In the genomic region with DNA sequence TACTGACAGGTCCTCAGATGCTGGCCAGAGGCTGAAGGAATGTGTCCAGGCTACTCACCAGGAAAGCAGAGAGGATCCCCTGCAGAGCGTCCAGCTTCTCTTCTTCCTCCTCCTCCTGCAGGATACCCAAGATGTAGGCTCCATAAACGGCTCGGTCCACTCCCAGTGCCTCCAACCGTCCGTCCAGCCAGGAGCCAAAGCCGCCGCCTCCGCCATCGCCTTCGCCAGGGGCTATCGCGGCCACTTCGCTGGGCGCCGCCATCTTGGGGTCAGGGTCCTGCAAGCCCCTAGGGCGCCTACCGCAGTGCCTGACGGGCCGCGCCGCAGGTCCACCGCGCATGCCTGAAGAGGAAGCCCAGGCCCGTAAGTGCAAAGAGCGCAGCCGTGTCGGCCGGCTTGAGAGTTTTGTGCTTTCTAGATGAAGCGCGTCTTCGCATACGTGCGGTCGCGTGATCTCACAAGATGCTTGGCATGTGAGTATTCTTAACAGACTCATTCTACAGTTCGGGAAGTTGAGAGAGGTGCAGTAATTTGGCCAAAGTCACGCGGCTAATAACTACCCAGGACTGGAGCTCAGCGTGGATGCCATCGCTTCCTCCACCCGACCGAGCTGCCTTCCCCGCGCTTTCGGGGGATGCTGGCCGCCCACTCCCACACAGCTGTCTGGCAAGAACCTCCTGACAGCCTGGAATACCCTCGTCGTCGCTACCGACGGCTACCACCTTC, we compare ENCODE assay signal across 1 cellular context.
TF ChIP-seq lines count a peak whose summit lies in the region.

Gene CCDC43 (minus strand): TSS at position 285 of the 726 bp plus-strand sequence. CDS start 23 bp downstream, at position 262.

TF ChIP-seq in HepG2, 621 proteins besides CTCF, POLR2A, EP300 and RAD21 (continued from another document and continues in another):
- TF ChIP-seq, protein P1, sequence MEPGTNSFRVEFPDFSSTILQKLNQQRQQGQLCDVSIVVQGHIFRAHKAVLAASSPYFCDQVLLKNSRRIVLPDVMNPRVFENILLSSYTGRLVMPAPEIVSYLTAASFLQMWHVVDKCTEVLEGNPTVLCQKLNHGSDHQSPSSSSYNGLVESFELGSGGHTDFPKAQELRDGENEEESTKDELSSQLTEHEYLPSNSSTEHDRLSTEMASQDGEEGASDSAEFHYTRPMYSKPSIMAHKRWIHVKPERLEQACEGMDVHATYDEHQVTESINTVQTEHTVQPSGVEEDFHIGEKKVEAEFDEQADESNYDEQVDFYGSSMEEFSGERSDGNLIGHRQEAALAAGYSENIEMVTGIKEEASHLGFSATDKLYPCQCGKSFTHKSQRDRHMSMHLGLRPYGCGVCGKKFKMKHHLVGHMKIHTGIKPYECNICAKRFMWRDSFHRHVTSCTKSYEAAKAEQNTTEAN (CRISPR knock-in tag; conservative IDR thresholded peaks at IDR 0.05), result 0 out of 2 replicates have a peak, but pooled peaks have one; percentile 60
- TF ChIP-seq JUND (CRISPR knock-in tag; IDR thresholded peaks at IDR 0.05) (0 out of 2 replicates have a peak, but pooled peaks have one; percentile 44), ERF (CRISPR knock-in tag; IDR thresholded peaks at IDR 0.05) (peak; percentile 92), ZNF10 (CRISPR knock-in tag; IDR thresholded peaks at IDR 0.05; ENCODE audit: borderline replicate concordance, low read depth) (no peak), ZNF550 (CRISPR knock-in tag; IDR thresholded peaks at IDR 0.05; ENCODE audit: borderline replicate concordance) (peak; percentile 88; the same call in 1 of the 2 replicates), ZNF878 (CRISPR knock-in tag; IDR thresholded peaks at IDR 0.05) (no peak; the same call in 1 of the 2 replicates), YY1 (IDR thresholded peaks at IDR 0.05; ENCODE audit: insufficient read depth, insufficient replicate concordance, low read depth, low read length) (peak; percentile 99), AHDC1 (CRISPR knock-in tag; IDR thresholded peaks at IDR 0.05; ENCODE audit: borderline replicate concordance) (peak; percentile 52; the same call in 1 of the 2 replicates), ZNF30 (CRISPR knock-in tag; IDR thresholded peaks at IDR 0.05) (no peak), KMT2A (CRISPR knock-in tag; IDR thresholded peaks at IDR 0.05) (peak; percentile 96), ZNF607 (CRISPR knock-in tag; IDR thresholded peaks at IDR 0.05; ENCODE audit: borderline replicate concordance) (peak; percentile 92), KAT8 (CRISPR knock-in tag; IDR thresholded peaks at IDR 0.05) (peak; percentile 98), ZNF484 (CRISPR knock-in tag; IDR thresholded peaks at IDR 0.05; ENCODE audit: borderline replicate concordance, low read depth) (0 out of 2 replicates have a peak, but pooled peaks have one; percentile 18), MATR3 (CRISPR knock-in tag; IDR thresholded peaks at IDR 0.05) (no peak), NCOA1 (CRISPR knock-in tag; IDR thresholded peaks at IDR 0.05) (peak; percentile 58; the same call in 1 of the 2 replicates), ZNF589 (CRISPR knock-in tag; conservative IDR thresholded peaks at IDR 0.05) (no peak), ZNF781 (CRISPR knock-in tag; IDR thresholded peaks at IDR 0.05; ENCODE audit: borderline replicate concordance, not compliant biosample characterization) (peak; percentile 90), ZFP41 (CRISPR knock-in tag; IDR thresholded peaks at IDR 0.05; ENCODE audit: borderline replicate concordance) (no peak; the same call in 1 of the 2 replicates), ZNF768 (CRISPR knock-in tag; IDR thresholded peaks at IDR 0.05) (peak; percentile 71), ZNF577 (CRISPR knock-in tag; IDR thresholded peaks at IDR 0.05; ENCODE audit: borderline replicate concordance, low read depth) (no peak), PCBP1 (IDR thresholded peaks at IDR 0.05; ENCODE audit: borderline replicate concordance, low read depth, low read length) (no peak), MAFG (CRISPR knock-in tag; IDR thresholded peaks at IDR 0.05) (no peak), ZNF350 (CRISPR knock-in tag; IDR thresholded peaks at IDR 0.05; ENCODE audit: borderline replicate concordance, low read depth) (peak; percentile 97), SALL1 (CRISPR knock-in tag; IDR thresholded peaks at IDR 0.05) (peak; percentile 93), ARNTL (CRISPR knock-in tag; IDR thresholded peaks at IDR 0.05) (peak; percentile 50; the same call in 1 of the 2 replicates), SMYD3 (CRISPR knock-in tag; IDR thresholded peaks at IDR 0.05) (peak; percentile 87), FOXC1 (CRISPR knock-in tag; IDR thresholded peaks at IDR 0.05; ENCODE audit: borderline replicate concordance) (peak; percentile 94), ZNF329 (CRISPR knock-in tag; IDR thresholded peaks at IDR 0.05; ENCODE audit: low read depth) (0 out of 2 replicates have a peak, but pooled peaks have one; percentile 68), MAFF (IDR thresholded peaks at IDR 0.05; ENCODE audit: low read depth, low read length) (no peak), MTF2 (CRISPR knock-in tag; IDR thresholded peaks at IDR 0.05; ENCODE audit: borderline replicate concordance) (0 out of 2 replicates have a peak, but pooled peaks have one; percentile 16), SAP130 (CRISPR knock-in tag; IDR thresholded peaks at IDR 0.05; ENCODE audit: low read depth) (peak; percentile 83), HMG20A (CRISPR knock-in tag; IDR thresholded peaks at IDR 0.05; ENCODE audit: borderline replicate concordance) (peak; percentile 39), ZNF737 (CRISPR knock-in tag; IDR thresholded peaks at IDR 0.05; ENCODE audit: borderline replicate concordance) (peak; percentile 87; the same call in 1 of the 2 replicates), PITX1 (CRISPR knock-in tag; IDR thresholded peaks at IDR 0.05) (peak; percentile 73), SKIL (CRISPR knock-in tag; IDR thresholded peaks at IDR 0.05; ENCODE audit: borderline replicate concordance) (0 out of 2 replicates have a peak, but pooled peaks have one; percentile 47), FOSL2 (CRISPR knock-in tag; IDR thresholded peaks at IDR 0.05) (peak; percentile 36)
- TF ChIP-seq, protein P2, sequence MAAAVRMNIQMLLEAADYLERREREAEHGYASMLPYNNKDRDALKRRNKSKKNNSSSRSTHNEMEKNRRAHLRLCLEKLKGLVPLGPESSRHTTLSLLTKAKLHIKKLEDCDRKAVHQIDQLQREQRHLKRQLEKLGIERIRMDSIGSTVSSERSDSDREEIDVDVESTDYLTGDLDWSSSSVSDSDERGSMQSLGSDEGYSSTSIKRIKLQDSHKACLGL (CRISPR knock-in tag; IDR thresholded peaks at IDR 0.05), result no peak; the same call in none of the 2 replicates
- TF ChIP-seq, protein P3, sequence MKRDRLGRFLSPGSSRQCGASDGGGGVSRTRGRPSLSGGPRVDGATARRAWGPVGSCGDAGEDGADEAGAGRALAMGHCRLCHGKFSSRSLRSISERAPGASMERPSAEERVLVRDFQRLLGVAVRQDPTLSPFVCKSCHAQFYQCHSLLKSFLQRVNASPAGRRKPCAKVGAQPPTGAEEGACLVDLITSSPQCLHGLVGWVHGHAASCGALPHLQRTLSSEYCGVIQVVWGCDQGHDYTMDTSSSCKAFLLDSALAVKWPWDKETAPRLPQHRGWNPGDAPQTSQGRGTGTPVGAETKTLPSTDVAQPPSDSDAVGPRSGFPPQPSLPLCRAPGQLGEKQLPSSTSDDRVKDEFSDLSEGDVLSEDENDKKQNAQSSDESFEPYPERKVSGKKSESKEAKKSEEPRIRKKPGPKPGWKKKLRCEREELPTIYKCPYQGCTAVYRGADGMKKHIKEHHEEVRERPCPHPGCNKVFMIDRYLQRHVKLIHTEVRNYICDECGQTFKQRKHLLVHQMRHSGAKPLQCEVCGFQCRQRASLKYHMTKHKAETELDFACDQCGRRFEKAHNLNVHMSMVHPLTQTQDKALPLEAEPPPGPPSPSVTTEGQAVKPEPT (CRISPR knock-in tag; IDR thresholded peaks at IDR 0.05; ENCODE audit: low read depth), result peak; percentile 82
- TF ChIP-seq, protein P4, sequence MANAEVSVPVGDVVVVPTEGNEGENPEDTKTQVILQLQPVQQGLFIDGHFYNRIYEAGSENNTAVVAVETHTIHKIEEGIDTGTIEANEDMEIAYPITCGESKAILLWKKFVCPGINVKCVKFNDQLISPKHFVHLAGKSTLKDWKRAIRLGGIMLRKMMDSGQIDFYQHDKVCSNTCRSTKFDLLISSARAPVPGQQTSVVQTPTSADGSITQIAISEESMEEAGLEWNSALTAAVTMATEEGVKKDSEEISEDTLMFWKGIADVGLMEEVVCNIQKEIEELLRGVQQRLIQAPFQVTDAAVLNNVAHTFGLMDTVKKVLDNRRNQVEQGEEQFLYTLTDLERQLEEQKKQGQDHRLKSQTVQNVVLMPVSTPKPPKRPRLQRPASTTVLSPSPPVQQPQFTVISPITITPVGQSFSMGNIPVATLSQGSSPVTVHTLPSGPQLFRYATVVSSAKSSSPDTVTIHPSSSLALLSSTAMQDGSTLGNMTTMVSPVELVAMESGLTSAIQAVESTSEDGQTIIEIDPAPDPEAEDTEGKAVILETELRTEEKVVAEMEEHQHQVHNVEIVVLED (CRISPR knock-in tag; IDR thresholded peaks at IDR 0.05; ENCODE audit: borderline replicate concordance), result peak; percentile 87; the same call in 1 of the 2 replicates
- TF ChIP-seq, protein P5, sequence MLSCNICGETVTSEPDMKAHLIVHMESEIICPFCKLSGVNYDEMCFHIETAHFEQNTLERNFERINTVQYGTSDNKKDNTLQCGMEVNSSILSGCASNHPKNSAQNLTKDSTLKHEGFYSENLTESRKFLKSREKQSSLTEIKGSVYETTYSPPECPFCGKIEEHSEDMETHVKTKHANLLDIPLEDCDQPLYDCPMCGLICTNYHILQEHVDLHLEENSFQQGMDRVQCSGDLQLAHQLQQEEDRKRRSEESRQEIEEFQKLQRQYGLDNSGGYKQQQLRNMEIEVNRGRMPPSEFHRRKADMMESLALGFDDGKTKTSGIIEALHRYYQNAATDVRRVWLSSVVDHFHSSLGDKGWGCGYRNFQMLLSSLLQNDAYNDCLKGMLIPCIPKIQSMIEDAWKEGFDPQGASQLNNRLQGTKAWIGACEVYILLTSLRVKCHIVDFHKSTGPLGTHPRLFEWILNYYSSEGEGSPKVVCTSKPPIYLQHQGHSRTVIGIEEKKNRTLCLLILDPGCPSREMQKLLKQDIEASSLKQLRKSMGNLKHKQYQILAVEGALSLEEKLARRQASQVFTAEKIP (CRISPR knock-in tag; IDR thresholded peaks at IDR 0.05; ENCODE audit: borderline replicate concordance), result no peak
- TF ChIP-seq, protein P6, sequence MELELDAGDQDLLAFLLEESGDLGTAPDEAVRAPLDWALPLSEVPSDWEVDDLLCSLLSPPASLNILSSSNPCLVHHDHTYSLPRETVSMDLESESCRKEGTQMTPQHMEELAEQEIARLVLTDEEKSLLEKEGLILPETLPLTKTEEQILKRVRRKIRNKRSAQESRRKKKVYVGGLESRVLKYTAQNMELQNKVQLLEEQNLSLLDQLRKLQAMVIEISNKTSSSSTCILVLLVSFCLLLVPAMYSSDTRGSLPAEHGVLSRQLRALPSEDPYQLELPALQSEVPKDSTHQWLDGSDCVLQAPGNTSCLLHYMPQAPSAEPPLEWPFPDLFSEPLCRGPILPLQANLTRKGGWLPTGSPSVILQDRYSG (CRISPR knock-in tag; IDR thresholded peaks at IDR 0.05), result peak; percentile 75; the same call in 1 of the 2 replicates
